ENCODE assay signal across 36 cellular contexts in the genomic region with DNA sequence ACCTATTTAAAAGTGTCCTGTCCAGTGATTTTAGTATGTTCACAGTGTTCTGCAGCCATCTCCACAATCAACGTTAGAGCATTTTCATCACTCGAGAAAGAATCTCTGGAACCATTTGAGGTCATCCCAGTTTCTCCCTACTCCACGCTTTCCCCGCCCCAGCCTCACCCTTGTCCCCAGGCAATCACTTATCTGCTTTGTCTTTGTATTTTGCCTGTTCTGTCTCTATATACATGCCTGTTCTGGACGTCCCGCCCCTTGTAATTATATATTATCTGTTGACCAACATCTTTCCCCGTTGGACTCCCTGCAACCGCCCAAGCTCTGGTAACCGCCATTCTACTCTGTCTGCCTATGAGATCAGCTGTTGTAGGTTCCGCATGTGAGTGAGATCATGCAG. TPM values are rescaled to one million over a fixed set of nuclear protein-coding genes. Genes with fewer than 3 reads are reported as not detected.
"Had no signal": no experiment of that assay in that cellular context is flagged by ENCODE, and none has a peak within 500 bp of the region (broad histone marks: within the 10 kb centered on the region; RNA-seq: fewer than 3 reads in every experiment).

No MANE protein-coding gene starts in this region.

- H3K27me3 ChIP-seq: ascending aorta, cardiac muscle cell, colonic mucosa had no signal

- H3K9me3 ChIP-seq: colonic mucosa had no signal

- ATAC-seq: activated CD4-positive, alpha-beta T cell treated with anti-CD3 and anti-CD28 coated beads for 36 hours; activated CD8-positive, alpha-beta memory T cell treated with anti-CD3 and anti-CD28 coated beads, Interleukin-2, amount 10 ng/mL, durations not matched to agents 7 days and 5 days; activated CD8-positive, alpha-beta T cell treated with anti-CD3 and anti-CD28 coated beads, Interleukin-2, amount 10 ng/mL, durations not matched to agents 7 days and 5 days; activated naive CD4-positive, alpha-beta T cell treated with anti-CD3 and anti-CD28 coated beads, Interleukin-2, amount 50 U/mL, for 72 hours; gastroesophageal sphincter had no signal

- H3K4me1 ChIP-seq: ascending aorta, breast epithelium, colonic mucosa, esophagus squamous epithelium, gastroesophageal sphincter had no signal

- H3K27ac ChIP-seq: ascending aorta, breast epithelium, cardiac muscle cell, colonic mucosa, epithelial cell of prostate, esophagus squamous epithelium, gastroesophageal sphincter had no signal

- H3K4me3 ChIP-seq: ascending aorta, breast epithelium, cardiac muscle cell, colonic mucosa, esophagus squamous epithelium, gastroesophageal sphincter had no signal

- DNase-seq: activated CD4-positive, alpha-beta memory T cell treated with anti-CD3 and anti-CD28 coated beads for 36 hours; activated CD4-positive, alpha-beta T cell treated with anti-CD3 and anti-CD28 coated beads for 36 hours; activated CD4-positive, alpha-beta T cell treated with anti-CD3 and anti-CD28 coated beads, Interleukin-2, amount 10 ng/mL, durations not matched to agents 24 days and 14 days; activated CD4-positive, CD25-positive, alpha-beta regulatory T cell; activated CD4-positive, CD25-positive, alpha-beta regulatory T cell treated with anti-CD3 and anti-CD28 coated beads, Interleukin-2, amount 50 U/mL, for 72 hours; activated CD8-positive, alpha-beta memory T cell treated with anti-CD3 and anti-CD28 coated beads, Interleukin-2, amount 10 ng/mL, durations not matched to agents 7 days and 5 days; activated CD8-positive, alpha-beta memory T cell treated with anti-CD3 and anti-CD28 coated beads, Interleukin-2, amount 50 U/mL, for 4 hours; activated CD8-positive, alpha-beta T cell treated with anti-CD3 and anti-CD28 coated beads, Interleukin-2, amount 10 ng/mL, durations not matched to agents 7 days and 5 days; activated gamma-delta T cell; activated naive CD4-positive, alpha-beta T cell; activated naive CD4-positive, alpha-beta T cell treated with anti-CD3 and anti-CD28 coated beads, Interleukin-2, amount 10 ng/mL, durations not matched to agents 7 days and 5 days; activated naive CD8-positive, alpha-beta T cell treated with anti-CD3 and anti-CD28 coated beads, Interleukin-2, amount 10 ng/mL, durations not matched to agents 7 days and 5 days; activated T-cell treated with anti-CD3 and anti-CD28 coated beads, Interleukin-2, amount 50 U/mL, for 1 hour; activated T-cell treated with anti-CD3 and anti-CD28 coated beads, Interleukin-2, amount 50 U/mL, for 48 hours; central memory CD4-positive, alpha-beta T cell; cerebellar nuclear complex; colonic mucosa; effector CD8-positive, alpha-beta T cell; esophagus squamous epithelium; foreskin melanocyte; T-helper 2 cell had no signal

- H3K36me3 ChIP-seq: ascending aorta, breast epithelium, cardiac muscle cell, colonic mucosa, esophagus squamous epithelium, gastroesophageal sphincter had no signal

RNA-seq across cellular contexts. Expression of a gene that starts 21.5 kb away (rescaled TPM):
- total RNA-seq: activated CD4-positive, alpha-beta memory T cell treated with anti-CD3 and anti-CD28 coated beads for 36 hours; activated CD4-positive, alpha-beta T cell treated with anti-CD3 and anti-CD28 coated beads for 36 hours; activated CD4-positive, alpha-beta T cell treated with anti-CD3 and anti-CD28 coated beads, Interleukin-2, amount 10 ng/mL, durations not matched to agents 24 days and 14 days; activated CD8-positive, alpha-beta memory T cell treated with anti-CD3 and anti-CD28 coated beads for 36 hours; activated CD8-positive, alpha-beta memory T cell treated with anti-CD3 and anti-CD28 coated beads, Interleukin-2, amount 10 ng/mL, durations not matched to agents 7 days and 5 days; activated CD8-positive, alpha-beta T cell treated with anti-CD3 and anti-CD28 coated beads, Interleukin-2, amount 10 ng/mL, durations not matched to agents 7 days and 5 days; activated naive CD4-positive, alpha-beta T cell treated with anti-CD3 and anti-CD28 coated beads, Interleukin-2, amount 50 U/mL, for 72 hours; activated naive CD8-positive, alpha-beta T cell treated with anti-CD3 and anti-CD28 coated beads, Interleukin-2, amount 10 ng/mL, durations not matched to agents 7 days and 5 days; activated T-helper 1 cell treated with anti-CD3 and anti-CD28 coated beads, Interleukin-12 subunit alpha, Interleukin-12 subunit beta, Interleukin-2, Interleukin-4 antibody, amounts not matched to agents 30 ng/mL and 10 ng/mL and 1 ng/mL, durations not matched to agents 14 hours and 24 hours and 36 hours; activated T-helper 2 cell treated with anti-CD3 and anti-CD28 coated beads, Interferon-gamma antibody, Interleukin-2, Interleukin-4, amounts not matched to agents 10 μg/mL and 5 μg/mL and 100 μg/mL, durations not matched to agents 14 hours and 24 hours and 36 hours; ascending aorta; dermis microvascular lymphatic vessel endothelial cell; endothelial cell of umbilical vein; fibroblast of lung; fibroblast of villous mesenchyme; glomerular endothelial cell; T-helper 1 cell treated with Interleukin-12 subunit alpha and Interleukin-12 subunit beta and Interleukin-4 antibody, amounts not matched to agents 30 ng/mL and 1 ng/mL, for 36 hours had no signal
- polyA plus RNA-seq: endothelial cell of umbilical vein, fibroblast of lung had no signal
